In genomic region chr2:193240752-193241151, GRCh38 we compare ENCODE assay signal across 11 cellular contexts.
DNase-seq lines count a peak whose midpoint lies in the region; ATAC-seq, FAIRE-seq and TF ChIP-seq lines count a peak whose summit lies in the region.
"Had no signal": no experiment of that assay in that cellular context is flagged by ENCODE, and none has a peak within 500 bp of the region (broad histone marks: within the 10 kb centered on the region; RNA-seq: fewer than 3 reads in every experiment).

No MANE protein-coding gene starts in this region.

- H3K36me3 ChIP-seq in GM12878 (ENCODE audit: control insufficient read depth in 2 of 2, insufficient read depth in 2 of 2, low read length in 1 of 2), result no peaks in the 10 kb centered on the region

- FAIRE-seq in GM12878 (lab: Jason Lieb, UNC), result no peak

- no peak for TF ChIP-seq EP300 in GM12878 (IDR thresholded peaks at IDR 0.05; ENCODE audit: borderline replicate concordance in 1 of 2, control insufficient read depth in 1 of 2, low read depth in 2 of 2, low read length in 2 of 2)

- WGBS in GM12878 (ENCODE audit: insufficient coverage, insufficient replicate concordance, low lambda C conversion rate, missing lambda C conversion rate), result 43% methylated on average over 1 of the region's 1 CpG

- no peak overlapping the region for H3K4me3 ChIP-seq in GM12878
- H3K4me3 ChIP-seq: skin epidermis had no signal

- H3K4me1 Mint-ChIP-seq in activated CD4-positive, alpha-beta memory T cell treated with anti-CD3 and anti-CD28 coated beads, Interleukin-2, amount 10 ng/mL, durations not matched to agents 7 days and 5 days, result no peaks in the 10 kb centered on the region

- H2AFZ ChIP-seq in GM12878 (ENCODE audit: control insufficient read depth, low read depth, low read length), result peak overlapping the region; percentile 34; the same call in 1 of the 2 replicates

- H3K79me2 ChIP-seq in GM12878 (ENCODE audit: control insufficient read depth, insufficient read depth, low read length), result no peaks in the 10 kb centered on the region

- CTCF ChIA-PET in GM12878 (lab: Yijun Ruan, JAX), result interaction anchor here (0.9 to 2.2 kb wide), 6 partner anchors 12 to 491 kb away, joined by 3 to 8 read pairs (median 7); no protein-coding TSS in a partner anchor
- CTCF ChIA-PET in activated CD4-positive, alpha-beta memory T cell treated with anti-CD3 and anti-CD28 coated beads, Interleukin-2, amount 10 ng/mL, durations not matched to agents 7 days and 5 days (lab: Charles Lee), result no interaction called here

- TF ChIP-seq POLR2A in GM12878 (IDR thresholded peaks at IDR 0.05; ENCODE audit: low read depth, low read length), result no peak

- peak; percentile 6 for DNase-seq in SIG-M5 treated with dmso at 0.1 percent for 504 hours (lab: John Stamatoyannopoulos, UW; ENCODE audit: unreplicated experiment)
- DNase-seq in SIG-M5 (lab: John Stamatoyannopoulos, UW), result no peak
- no peak for DNase-seq in GM12878 (ENCODE audit: low read depth, low spot score)
- DNase-seq in renal cortical epithelial cell (ENCODE audit: low read depth), result peak; percentile 7
- no peak for DNase-seq in activated CD4-positive, alpha-beta memory T cell treated with anti-CD3 and anti-CD28 coated beads, Interleukin-2, amount 10 ng/mL, durations not matched to agents 7 days and 5 days
- DNase-seq in HuH-7 (ENCODE audit: low spot score), result no peak
- DNase-seq in activated CD4-positive, alpha-beta T cell treated with anti-CD3 and anti-CD28 coated beads for 48 hours, result no peak
- DNase-seq: activated CD8-positive, alpha-beta T cell treated with anti-CD3 and anti-CD28 coated beads for 36 hours; NCI-H446 had no signal

- no peak overlapping the region for H3K4me3 Mint-ChIP-seq in activated CD4-positive, alpha-beta memory T cell treated with anti-CD3 and anti-CD28 coated beads, Interleukin-2, amount 10 ng/mL, durations not matched to agents 7 days and 5 days
- H3K4me3 Mint-ChIP-seq: activated CD8-positive, alpha-beta T cell treated with anti-CD3 and anti-CD28 coated beads for 36 hours had no signal

- no peak overlapping the region for H3K9ac ChIP-seq in GM12878 (ENCODE audit: control insufficient read depth, insufficient read depth, low read length)

- no peaks in the 10 kb centered on the region for H3K27me3 ChIP-seq in GM12878 (replicated peaks in 1 of 2; ENCODE audit: control insufficient read depth in 2 of 2, insufficient read depth in 2 of 2, low read length in 1 of 2)

- no peak overlapping the region for H3K27ac ChIP-seq in GM12878 (ENCODE audit: control insufficient read depth, insufficient read depth)
- H3K27ac ChIP-seq: skin epidermis had no signal

- no peak overlapping the region for H3K4me2 ChIP-seq in GM12878 (ENCODE audit: control insufficient read depth, insufficient read depth)

- POLR2A ChIA-PET in GM12878 (lab: Charles Lee), result no interaction called here
- POLR2A ChIA-PET in activated CD4-positive, alpha-beta memory T cell treated with anti-CD3 and anti-CD28 coated beads, Interleukin-2, amount 10 ng/mL, durations not matched to agents 7 days and 5 days (lab: Charles Lee), result no interaction called here

- H3K36me3 Mint-ChIP-seq in activated CD4-positive, alpha-beta memory T cell treated with anti-CD3 and anti-CD28 coated beads, Interleukin-2, amount 10 ng/mL, durations not matched to agents 7 days and 5 days (ENCODE audit: low read depth), result no peaks in the 10 kb centered on the region

- intact Hi-C loops in GM12878 (cut with micrococcal nuclease; ENCODE audit: unreplicated experiment), result no loop called here

- no peaks in the 10 kb centered on the region for H3K4me1 ChIP-seq in GM12878 (ENCODE audit: control insufficient read depth, insufficient read depth, low read length)

- RAD21 ChIA-PET in GM12878 (lab: Charles Lee; ENCODE audit: unreplicated experiment), result interaction anchor here (0.8 to 1.5 kb wide), 4 partner anchors 12 to 344 kb away, joined by 3 to 8 read pairs (median 3); no protein-coding TSS in a partner anchor

- SMC1A ChIA-PET in GM12878 (lab: Charles Lee; ENCODE audit: uncharacterized antibody, unreplicated experiment), result interaction anchor here (0.9 to 1.9 kb wide), 4 partner anchors 9 to 1429 kb away, joined by 3 to 11 read pairs (median 3); no protein-coding TSS in a partner anchor

- H3K27me3 Mint-ChIP-seq in activated CD4-positive, alpha-beta memory T cell treated with anti-CD3 and anti-CD28 coated beads, Interleukin-2, amount 10 ng/mL, durations not matched to agents 7 days and 5 days, result no peaks in the 10 kb centered on the region
- H3K27me3 Mint-ChIP-seq: activated CD8-positive, alpha-beta T cell treated with anti-CD3 and anti-CD28 coated beads for 36 hours had no signal

- ATAC-seq in HG03469 (IDR thresholded peaks at IDR 0.05; ENCODE audit: unreplicated experiment) (peak; percentile 44), GM12878 (peak; percentile 66)
- ATAC-seq: activated CD8-positive, alpha-beta T cell treated with anti-CD3 and anti-CD28 coated beads for 36 hours had no signal

- TF ChIP-seq CTCF in GM12878 (IDR thresholded peaks at IDR 0.05 in 2 of 3, conservative IDR thresholded peaks at IDR 0.05 in 1 of 3; ENCODE audit: control insufficient read depth in 2 of 3, extremely low read depth in 1 of 3, insufficient read depth in 1 of 3, low read depth in 3 of 3, low read length in 3 of 3), result peak in 2 of 3 experiments; percentile 18 to 31; a peak in 3 of 6 replicates

- in situ Hi-C loops in GM12878 (cut with MboI), result no loop called here

- H3K9me3 Mint-ChIP-seq in activated CD4-positive, alpha-beta memory T cell treated with anti-CD3 and anti-CD28 coated beads, Interleukin-2, amount 10 ng/mL, durations not matched to agents 7 days and 5 days, result no peaks in the 10 kb centered on the region
- H3K9me3 Mint-ChIP-seq: activated CD8-positive, alpha-beta T cell treated with anti-CD3 and anti-CD28 coated beads for 36 hours had no signal

- BruUV-seq in GM12878 (replicated peaks; lab: Mats Ljungman, UMichigan), result no TSS peak

- H3K9me3 ChIP-seq in GM12878 (replicated peaks; ENCODE audit: control insufficient read depth, insufficient read depth, low read length), result no peaks in the 10 kb centered on the region

- H3K27ac Mint-ChIP-seq in activated CD4-positive, alpha-beta memory T cell treated with anti-CD3 and anti-CD28 coated beads, Interleukin-2, amount 10 ng/mL, durations not matched to agents 7 days and 5 days, result no peak overlapping the region
- H3K27ac Mint-ChIP-seq: activated CD8-positive, alpha-beta T cell treated with anti-CD3 and anti-CD28 coated beads for 36 hours had no signal

- H4K20me1 ChIP-seq in GM12878 (ENCODE audit: control insufficient read depth, insufficient read depth), result no peaks in the 10 kb centered on the region

- TF ChIP-seq RAD21 in GM12878 (IDR thresholded peaks at IDR 0.05; ENCODE audit: insufficient read depth, low read depth, low read length), result peak; percentile 20; the same call in 1 of the 2 replicates

TF ChIP-seq in GM12878, 131 proteins besides CTCF, POLR2A, EP300 and RAD21 (continues in another document):
- TF ChIP-seq CHD4 (IDR thresholded peaks at IDR 0.05) (no peak), CREM (IDR thresholded peaks at IDR 0.05; ENCODE audit: low read depth) (no peak), SRF (IDR thresholded peaks at IDR 0.05; ENCODE audit: low read depth in 2 of 2, low read length in 2 of 2) (no peak), ZSCAN29 (IDR thresholded peaks at IDR 0.05) (no peak), RCOR1 (conservative IDR thresholded peaks at IDR 0.05; ENCODE audit: low read depth, low read length) (no peak), E4F1 (IDR thresholded peaks at IDR 0.05; ENCODE audit: borderline replicate concordance, partially characterized antibody) (no peak), EED (IDR thresholded peaks at IDR 0.05; ENCODE audit: low read depth) (no peak)
- TF ChIP-seq, protein P1, sequence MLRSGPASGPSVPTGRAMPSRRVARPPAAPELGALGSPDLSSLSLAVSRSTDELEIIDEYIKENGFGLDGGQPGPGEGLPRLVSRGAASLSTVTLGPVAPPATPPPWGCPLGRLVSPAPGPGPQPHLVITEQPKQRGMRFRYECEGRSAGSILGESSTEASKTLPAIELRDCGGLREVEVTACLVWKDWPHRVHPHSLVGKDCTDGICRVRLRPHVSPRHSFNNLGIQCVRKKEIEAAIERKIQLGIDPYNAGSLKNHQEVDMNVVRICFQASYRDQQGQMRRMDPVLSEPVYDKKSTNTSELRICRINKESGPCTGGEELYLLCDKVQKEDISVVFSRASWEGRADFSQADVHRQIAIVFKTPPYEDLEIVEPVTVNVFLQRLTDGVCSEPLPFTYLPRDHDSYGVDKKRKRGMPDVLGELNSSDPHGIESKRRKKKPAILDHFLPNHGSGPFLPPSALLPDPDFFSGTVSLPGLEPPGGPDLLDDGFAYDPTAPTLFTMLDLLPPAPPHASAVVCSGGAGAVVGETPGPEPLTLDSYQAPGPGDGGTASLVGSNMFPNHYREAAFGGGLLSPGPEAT (IDR thresholded peaks at IDR 0.05; ENCODE audit: low read depth), result no peak
- TF ChIP-seq, protein P2, sequence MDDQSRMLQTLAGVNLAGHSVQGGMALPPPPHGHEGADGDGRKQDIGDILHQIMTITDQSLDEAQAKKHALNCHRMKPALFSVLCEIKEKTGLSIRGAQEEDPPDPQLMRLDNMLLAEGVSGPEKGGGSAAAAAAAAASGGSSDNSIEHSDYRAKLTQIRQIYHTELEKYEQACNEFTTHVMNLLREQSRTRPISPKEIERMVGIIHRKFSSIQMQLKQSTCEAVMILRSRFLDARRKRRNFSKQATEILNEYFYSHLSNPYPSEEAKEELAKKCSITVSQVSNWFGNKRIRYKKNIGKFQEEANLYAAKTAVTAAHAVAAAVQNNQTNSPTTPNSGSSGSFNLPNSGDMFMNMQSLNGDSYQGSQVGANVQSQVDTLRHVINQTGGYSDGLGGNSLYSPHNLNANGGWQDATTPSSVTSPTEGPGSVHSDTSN (IDR thresholded peaks at IDR 0.05; ENCODE audit: insufficient replicate concordance, low read depth, low read length), result no peak

Comparison
In these comparisons a context has a peak if more than half of its experiments do, and no peak if none do; other contexts are left out.
1. DNase-seq: peak in SIG-M5 treated with dmso at 0.1 percent for 504 hours (single experiment) and renal cortical epithelial cell (single experiment); none in SIG-M5 (single experiment), GM12878 (single experiment), activated CD4-positive, alpha-beta memory T cell treated with anti-CD3 and anti-CD28 coated beads, Interleukin-2, amount 10 ng/mL, durations not matched to agents 7 days and 5 days (single experiment), HuH-7 (single experiment) and activated CD4-positive, alpha-beta T cell treated with anti-CD3 and anti-CD28 coated beads for 48 hours (single experiment).